Comparison of ENCODE assay signal across 8 cellular contexts in genomic region chr11:120339394-120339890, GRCh38. TPM values are rescaled to one million over a fixed set of nuclear protein-coding genes. Genes with fewer than 3 reads are reported as not detected.
A peak's percentile ranks its signal among the peaks of the same experiment; 100 is the strongest.
DNase-seq lines count a peak whose midpoint lies in the region; ATAC-seq and TF ChIP-seq lines count a peak whose summit lies in the region.

No MANE protein-coding gene starts in this region.

- H3K79me1 ChIP-seq in mesendoderm (ENCODE audit: low read length) = peaks cover 12% of the 10 kb centered on the region

- in situ Hi-C loops in KBM-7 (cut with MboI; ENCODE audit: low pct_unique_long_range_greater_than_20kb, low sequenced_read_pairs) = no loop called here

- H3K9me3 ChIP-seq in vagina = no peaks in the 10 kb centered on the region

- H3K4ac ChIP-seq in mesendoderm (ENCODE audit: low read depth, low read length) = no peak overlapping the region

- H2AK5ac ChIP-seq in mesendoderm (ENCODE audit: low read length) = peak overlapping the region; percentile 30

- H3K79me2 ChIP-seq in ACC112 (ENCODE audit: control insufficient read depth, insufficient read depth, low read length, unreplicated experiment) = peaks cover 79% of the 10 kb centered on the region
- H3K79me2 ChIP-seq in mesendoderm (ENCODE audit: control insufficient read depth, insufficient read depth, low read length) = peaks cover 36% of the 10 kb centered on the region

- peak overlapping the region; percentile 65 for H3K56ac ChIP-seq in mesendoderm (ENCODE audit: low read length)

- H3K27ac ChIP-seq in ACC112 (ENCODE audit: low read depth, low read length) (peak overlapping the region; percentile 18), mesendoderm (ENCODE audit: low read depth, low read length) (no peak overlapping the region), vagina (peak overlapping the region; percentile 98), RWPE1 (no peak overlapping the region)

- H3K36me3 ChIP-seq in ACC112 (ENCODE audit: insufficient read depth, low read length) (no peaks in the 10 kb centered on the region; the same call in 1 of the 2 replicates), mesendoderm (ENCODE audit: control insufficient read depth, insufficient read depth, low read length) (no peaks in the 10 kb centered on the region), vagina (no peaks in the 10 kb centered on the region)

- ATAC-seq in GM19397 (IDR thresholded peaks at IDR 0.05; ENCODE audit: unreplicated experiment) = no peak

- no peak overlapping the region for H2BK5ac ChIP-seq in mesendoderm (ENCODE audit: low read length)

- H2BK15ac ChIP-seq in mesendoderm (replicated peaks; ENCODE audit: low read depth) = no peak overlapping the region

- intact Hi-C loops in vagina (cut with DNase I) = loop anchor here (5.0 kb wide), 1 partner anchor 58 kb away; no protein-coding TSS in a partner anchor

- H4K8ac ChIP-seq in mesendoderm (ENCODE audit: low read depth, low read length) = no peak overlapping the region

- H3K27me3 ChIP-seq in ACC112 (ENCODE audit: insufficient read depth, low read length) (no peaks in the 10 kb centered on the region), mesendoderm (ENCODE audit: insufficient read depth, low read length, poor library complexity) (no peaks in the 10 kb centered on the region), vagina (no peaks in the 10 kb centered on the region)

- H3K4me3 ChIP-seq in ACC112 (ENCODE audit: low read depth, low read length) = peak overlapping the region; percentile 97
- H3K4me3 ChIP-seq in mesendoderm (ENCODE audit: low read length) = no peak overlapping the region
- H3K4me3 ChIP-seq in vagina = peak overlapping the region; percentile 35 to 80

- peak; percentile 20 for DNase-seq in KBM-7
- peak; percentile 55 for DNase-seq in dermis blood vessel endothelial cell
- DNase-seq in mesendoderm = peak; percentile 40
- DNase-seq in vagina (ENCODE audit: extremely low spot score in 2 of 2) = no peak
- DNase-seq in stimulated activated CD4-positive, alpha-beta T cell treated with anti-CD3 and anti-CD28 coated beads, Interleukin-4, amount 100 ng/mL, for 24 hours = no peak
- no peak for DNase-seq in RWPE1 (ENCODE audit: low spot score)

- peak overlapping the region; percentile 45 for H3K9ac ChIP-seq in mesendoderm (ENCODE audit: low read length)

- H4K5ac ChIP-seq in mesendoderm (ENCODE audit: low read length) = no peak overlapping the region

- no peak overlapping the region for H3K23ac ChIP-seq in mesendoderm (ENCODE audit: low read length)

- no peak overlapping the region for H3K18ac ChIP-seq in mesendoderm (ENCODE audit: low read length)

- H2BK120ac ChIP-seq in mesendoderm (ENCODE audit: low read depth, low read length) = no peak overlapping the region

- H3K4me1 ChIP-seq in ACC112 (ENCODE audit: control insufficient read depth, insufficient read depth, low read length, unreplicated experiment) (peaks cover 26% of the 10 kb centered on the region), mesendoderm (ENCODE audit: control insufficient read depth, low read depth, low read length) (peaks cover 6% of the 10 kb centered on the region), vagina (peaks cover 65% of the 10 kb centered on the region)

- TF ChIP-seq CTCF in vagina (IDR thresholded peaks at IDR 0.05) = no peak
- no peak for TF ChIP-seq CTCF in RWPE1 (conservative IDR thresholded peaks at IDR 0.05; ENCODE audit: low read depth)

- CTCF ChIA-PET in RWPE1 (lab: Yijun Ruan, JAX) = interaction anchor here (0.6 kb wide), 1 partner anchor 144 kb away, joined by 4 read pairs; no protein-coding TSS in a partner anchor

- H3K4me2 ChIP-seq in mesendoderm (ENCODE audit: low read length) = peak overlapping the region; percentile 24

- H2AFZ ChIP-seq in ACC112 (ENCODE audit: low read length, unreplicated experiment) = no peak overlapping the region

- no CpG with 5 or more reads among the region's 6 CpGs for WGBS in mesendoderm (ENCODE audit: extremely low coverage, insufficient coverage, low lambda C conversion rate)

- POLR2A ChIA-PET in RWPE1 (lab: Yijun Ruan, JAX; ENCODE audit: low non-redundant PET) = no interaction called here

- peak in 1 of 2 donors; percentile 19 for TF ChIP-seq POLR2A in vagina (IDR thresholded peaks at IDR 0.05)

RNA-seq across cellular contexts. Expression of gene ARHGEF12, which starts 3.2 kb away (rescaled TPM):
- total RNA-seq in dermis blood vessel endothelial cell = 159 and 202 TPM in 2 replicates
- 12.6 TPM for polyA plus RNA-seq in mesendoderm (2013, experiment 1 of 2)
- polyA plus RNA-seq in mesendoderm (2013, experiment 2 of 2) = 12.6 TPM
- 106 TPM for total RNA-seq in vagina

RNA-seq across cellular contexts. Expression of gene TLCD5, which starts 14.3 kb away (rescaled TPM):
- total RNA-seq in dermis blood vessel endothelial cell (6.3 and 8.5 TPM in 2 replicates), vagina (3.7 TPM)
- 3.3 TPM for polyA plus RNA-seq in mesendoderm (2013, experiment 1 of 2)
- polyA plus RNA-seq in mesendoderm (2013, experiment 2 of 2) = 3.5 TPM

Comparison
In these comparisons a context has a peak if more than half of its experiments do, and no peak if none do; other contexts are left out.
1. H3K27ac ChIP-seq: peak in ACC112 (single experiment) and vagina (single experiment); none in mesendoderm (single experiment) and RWPE1 (single experiment).
2. DNase-seq: peak in KBM-7 (single experiment), dermis blood vessel endothelial cell (single experiment) and mesendoderm (single experiment); none in vagina (0 of 2), stimulated activated CD4-positive, alpha-beta T cell treated with anti-CD3 and anti-CD28 coated beads, Interleukin-4, amount 100 ng/mL, for 24 hours (single experiment) and RWPE1 (single experiment).